Comparison of ENCODE assay signal across 16 cellular contexts in the genomic region with DNA sequence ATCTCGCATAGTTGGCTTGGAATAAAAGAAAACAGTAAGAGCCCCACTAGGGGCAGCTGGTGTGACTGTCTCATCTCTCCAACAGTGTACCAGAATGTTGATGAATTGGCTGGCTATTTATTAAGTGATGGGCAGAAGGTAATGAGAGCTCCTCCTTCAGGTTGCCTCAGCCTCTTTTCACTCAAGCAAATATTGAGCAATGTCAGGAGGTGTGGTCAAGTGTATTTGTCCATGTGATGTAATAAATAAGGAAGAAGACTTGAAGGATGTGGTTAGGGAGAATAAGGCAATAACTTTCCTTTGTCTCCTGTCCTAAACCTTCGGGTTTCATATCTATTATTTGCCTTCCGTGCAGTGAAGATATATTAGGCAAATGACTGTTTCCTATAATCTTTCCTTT. TPM values are rescaled to one million over a fixed set of nuclear protein-coding genes. Genes with fewer than 3 reads are reported as not detected.
A peak's percentile ranks its signal among the peaks of the same experiment; 100 is the strongest.
DNase-seq lines count a peak whose midpoint lies in the region; ATAC-seq and TF ChIP-seq lines count a peak whose summit lies in the region.
"Had no signal": no experiment of that assay in that cellular context is flagged by ENCODE, and none has a peak within 500 bp of the region (broad histone marks: within the 10 kb centered on the region; RNA-seq: fewer than 3 reads in every experiment).

A gene with protein sequence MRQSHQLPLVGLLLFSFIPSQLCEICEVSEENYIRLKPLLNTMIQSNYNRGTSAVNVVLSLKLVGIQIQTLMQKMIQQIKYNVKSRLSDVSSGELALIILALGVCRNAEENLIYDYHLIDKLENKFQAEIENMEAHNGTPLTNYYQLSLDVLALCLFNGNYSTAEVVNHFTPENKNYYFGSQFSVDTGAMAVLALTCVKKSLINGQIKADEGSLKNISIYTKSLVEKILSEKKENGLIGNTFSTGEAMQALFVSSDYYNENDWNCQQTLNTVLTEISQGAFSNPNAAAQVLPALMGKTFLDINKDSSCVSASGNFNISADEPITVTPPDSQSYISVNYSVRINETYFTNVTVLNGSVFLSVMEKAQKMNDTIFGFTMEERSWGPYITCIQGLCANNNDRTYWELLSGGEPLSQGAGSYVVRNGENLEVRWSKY (minus strand): TSS at position 91 of the 400 bp plus-strand sequence. CDS start 17 bp downstream, at position 74.

- peak within 1 kb of the TSS; percentile 72 to 74 for H3K27ac ChIP-seq in breast epithelium
- H3K27ac ChIP-seq in neutrophil = peak within 1 kb of the TSS; percentile 85

- no TSS peak for BruUV-seq in Calu3 (replicated peaks; lab: Mats Ljungman, UMichigan)

- H3K9me3 ChIP-seq in breast epithelium (no peaks in the 10 kb centered on the region), neutrophil (no peaks in the 10 kb centered on the region)

- H3K27ac Mint-ChIP-seq in Calu3 (ENCODE audit: unreplicated experiment) = peak within 1 kb of the TSS; percentile 92
- H3K27ac Mint-ChIP-seq: activated T-cell treated with anti-CD3 and anti-CD28 coated beads, Interleukin-2, amount 50 U/mL, for 24 hours had no signal

- no peaks in the 10 kb centered on the region for H3K36me3 ChIP-seq in breast epithelium
- H3K36me3 ChIP-seq in neutrophil = no peaks in the 10 kb centered on the region

- peaks cover 18% of the 10 kb centered on the region for H3K4me1 Mint-ChIP-seq in Calu3 (ENCODE audit: low read depth, unreplicated experiment)

- ATAC-seq in GM19324 (IDR thresholded peaks at IDR 0.05; ENCODE audit: low FRiP score, unreplicated experiment) = no peak
- no peak for ATAC-seq in HG03025 (IDR thresholded peaks at IDR 0.05; ENCODE audit: low FRiP score, unreplicated experiment)
- no peak for ATAC-seq in HG03457 (IDR thresholded peaks at IDR 0.05; ENCODE audit: unreplicated experiment)

- H3K4me3 ChIP-seq in breast epithelium = no peak within 1 kb of the TSS
- H3K4me3 ChIP-seq in neutrophil (ENCODE audit: low read depth in 1 of 2, low read length in 1 of 2) = peak within 1 kb of the TSS; percentile 35 to 50

- H3K4me1 ChIP-seq in breast epithelium (no peaks in the 10 kb centered on the region), neutrophil (ENCODE audit: control insufficient read depth in 1 of 2, insufficient read depth in 1 of 2, low read depth in 1 of 2, low read length in 1 of 2) (peaks cover 55 to 58% of the 10 kb centered on the region in 2 experiments)

- CTCF ChIA-PET in Calu3 (lab: Charles Lee) = interaction anchor here (0.8 to 1.8 kb wide), 8 partner anchors 9 to 303 kb away, joined by 3 to 11 read pairs (median 3); no protein-coding TSS in a partner anchor

- peak within 1 kb of the TSS; percentile 69 for H3K4me3 Mint-ChIP-seq in Calu3 (ENCODE audit: low read depth, unreplicated experiment)
- H3K4me3 Mint-ChIP-seq: activated T-cell treated with anti-CD3 and anti-CD28 coated beads, Interleukin-2, amount 50 U/mL, for 24 hours had no signal

- TF ChIP-seq CTCF in Calu3 (IDR thresholded peaks at IDR 0.05; ENCODE audit: unreplicated experiment) = no peak
- TF ChIP-seq CTCF in breast epithelium (IDR thresholded peaks at IDR 0.05) = no peak
- peak; percentile 55 for TF ChIP-seq CTCF in neutrophil (IDR thresholded peaks at IDR 0.05)

- peak; percentile 71 for DNase-seq in Calu3
- DNase-seq in NAMALWA (ENCODE audit: low spot score) = peak; percentile 16
- peak in 1 of 2 donors; percentile 23 for DNase-seq in breast epithelium (ENCODE audit: low spot score in 2 of 2)
- no peak for DNase-seq in activated CD4-positive, alpha-beta T cell treated with anti-CD3 and anti-CD28 coated beads for 4 hours
- DNase-seq: activated CD4-positive, alpha-beta T cell treated with anti-CD3 and anti-CD28 coated beads for 48 hours; activated T-cell treated with anti-CD3 and anti-CD28 coated beads, Interleukin-2, amount 50 U/mL, for 24 hours; cortex of kidney; foreskin fibroblast; NCI-H1694 treated with DMSO at 0.1 percent for 48 hours; retina; stimulated activated CD4-positive, alpha-beta T cell treated with anti-CD3 and anti-CD28 coated beads, Interleukin-4, amount 100 ng/mL, for 24 hours; stimulated activated naive CD4-positive, alpha-beta T cell treated with Interleukin-2 at 50 U/mL for 16 hours had no signal

- intact Hi-C loops in Calu3 (cut with micrococcal nuclease; ENCODE audit: unreplicated experiment) = loop anchor here (1.0 to 5.0 kb wide), 3 partner anchors 43 to 260 kb away; a partner anchor contains a TSS
- intact Hi-C loops in breast epithelium (cut with DNase I; ENCODE audit: low total_unique reads) = no loop called here

- H3K36me3 Mint-ChIP-seq in Calu3 (ENCODE audit: insufficient read depth, unreplicated experiment) = peaks cover 14% of the 10 kb centered on the region

- TF ChIP-seq POLR2A in breast epithelium (IDR thresholded peaks at IDR 0.05) = no peak

- peaks cover 10% of the 10 kb centered on the region for H3K9me3 Mint-ChIP-seq in Calu3 (ENCODE audit: low read depth, unreplicated experiment)

- H3K27me3 ChIP-seq in breast epithelium = no peaks in the 10 kb centered on the region
- H3K27me3 ChIP-seq in neutrophil = no peaks in the 10 kb centered on the region

- no peaks in the 10 kb centered on the region for H3K27me3 Mint-ChIP-seq in Calu3 (ENCODE audit: unreplicated experiment)

RNA-seq across cellular contexts. Expression of the gene that starts here (rescaled TPM):
- 335 and 428 TPM in 2 replicates for total RNA-seq in Calu3 (2022)
- total RNA-seq in breast epithelium = 100 to 1,000 TPM in 1 of 3 donors, 10 to 100 TPM in 1, not detected in 1; 45.6 to 112 TPM

Comparison
In these comparisons a context has a peak if more than half of its experiments do, and no peak if none do; other contexts are left out.
1. DNase-seq: peak in Calu3 (single experiment) and NAMALWA (single experiment); none in activated CD4-positive, alpha-beta T cell treated with anti-CD3 and anti-CD28 coated beads for 4 hours (0 of 2).
2. H3K4me3 ChIP-seq: peak in neutrophil (2 of 2); none in breast epithelium (0 of 3).